ENCODE assay signal across 12 cellular contexts in the genomic region with DNA sequence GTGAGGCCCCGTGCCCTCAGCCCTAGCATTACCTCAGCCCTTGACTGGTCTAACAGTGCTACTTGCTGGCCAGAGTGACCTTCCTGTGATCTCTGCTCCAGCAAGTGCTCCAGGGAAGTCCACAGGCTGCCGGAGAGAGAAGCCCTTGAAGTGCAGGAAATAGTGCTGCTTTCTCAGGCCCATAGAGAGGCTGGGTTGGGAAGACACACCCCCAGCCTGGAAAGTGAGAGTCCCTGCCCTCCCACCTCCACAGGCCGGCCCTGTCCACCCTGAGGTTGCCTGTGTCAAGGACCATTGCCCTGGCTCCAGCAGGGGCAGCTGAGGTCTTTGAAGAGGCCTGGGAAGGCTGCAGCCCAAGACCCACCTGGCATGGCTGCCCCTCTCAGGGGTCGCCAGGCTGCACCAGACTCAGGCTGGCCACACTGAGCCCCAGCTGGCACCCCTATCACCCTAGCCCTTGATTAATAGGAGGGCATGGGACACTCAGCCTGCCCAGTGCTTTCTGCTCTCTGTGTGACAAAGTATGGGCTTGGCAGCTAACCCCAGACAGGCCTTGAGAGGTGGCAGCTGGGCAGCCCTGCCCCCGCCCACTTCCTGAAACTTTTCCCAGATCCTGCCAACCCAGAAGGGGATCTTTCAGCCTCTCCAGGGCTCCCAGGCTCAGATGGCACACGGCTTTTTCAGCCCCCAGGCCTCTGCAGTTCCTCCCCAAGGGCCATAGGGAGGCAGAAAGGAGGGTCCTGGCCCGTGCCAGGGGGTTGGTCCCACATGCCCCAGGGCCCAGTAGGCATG. TPM values are rescaled to one million over a fixed set of nuclear protein-coding genes. Genes with fewer than 3 reads are reported as not detected.
A peak's percentile ranks its signal among the peaks of the same experiment; 100 is the strongest.
DNase-seq lines count a peak whose midpoint lies in the region; ATAC-seq and TF ChIP-seq lines count a peak whose summit lies in the region.
"Had no signal": no experiment of that assay in that cellular context is flagged by ENCODE, and none has a peak within 500 bp of the region (broad histone marks: within the 10 kb centered on the region; RNA-seq: fewer than 3 reads in every experiment).

No MANE protein-coding gene starts in this region.

- H3K4me1 Mint-ChIP-seq in type B pancreatic cell (ENCODE audit: unreplicated experiment): peaks cover 18% of the 10 kb centered on the region

- no peaks in the 10 kb centered on the region for H3K9me3 Mint-ChIP-seq in type B pancreatic cell

- peak overlapping the region; percentile 61 for H3K27ac Mint-ChIP-seq in type B pancreatic cell

- ATAC-seq in HG02571 (IDR thresholded peaks at IDR 0.05; ENCODE audit: unreplicated experiment): no peak

- no peaks in the 10 kb centered on the region for H3K36me3 Mint-ChIP-seq in type B pancreatic cell

- peak overlapping the region; percentile 46 to 62 for H3K4me3 ChIP-seq in duodenal mucosa (ENCODE audit: low read depth in 1 of 2, low read length in 2 of 2)

- no peaks in the 10 kb centered on the region for H3K36me3 ChIP-seq in duodenal mucosa (ENCODE audit: control insufficient read depth in 1 of 2, insufficient read depth in 2 of 2, low read length in 2 of 2)

- H3K9me3 ChIP-seq in duodenal mucosa (ENCODE audit: control insufficient read depth in 1 of 2, low read length in 2 of 2): no peaks in the 10 kb centered on the region

- H3K4me3 Mint-ChIP-seq in type B pancreatic cell: no peak overlapping the region

- H3K27me3 ChIP-seq in duodenal mucosa (ENCODE audit: control insufficient read depth in 1 of 2, insufficient read depth in 2 of 2, low read length in 2 of 2): no peaks in the 10 kb centered on the region

- TF ChIP-seq CTCF in type B pancreatic cell (conservative IDR thresholded peaks at IDR 0.05): no peak

- H3K27me3 Mint-ChIP-seq in type B pancreatic cell: no peaks in the 10 kb centered on the region

- DNase-seq in NCI-H2171 treated with DMSO at 0.1 percent for 48 hours (lab: John Stamatoyannopoulos, UW) (peak; percentile 24), NCI-H2171 (lab: John Stamatoyannopoulos, UW) (no peak), mucosa of gallbladder (ENCODE audit: low spot score) (peak; percentile 67), type B pancreatic cell (ENCODE audit: extremely low spot score, unreplicated experiment) (no peak), G401 (ENCODE audit: low spot score) (no peak), NCI-H1436 treated with DMSO at 0.1 percent for 48 hours (lab: John Stamatoyannopoulos, UW) (no peak)
- DNase-seq: ACHN; activated T-cell treated with anti-CD3 and anti-CD28 coated beads, Interleukin-2, amount 50 U/mL, for 48 hours had no signal

- peak overlapping the region; percentile 55 to 94 for H3K9ac ChIP-seq in duodenal mucosa (ENCODE audit: low read depth in 1 of 2, low read length in 2 of 2)

- peaks cover 77 to 87% of the 10 kb centered on the region in 2 donors for H3K4me1 ChIP-seq in duodenal mucosa (ENCODE audit: control insufficient read depth in 1 of 2, insufficient read depth in 2 of 2, low read length in 2 of 2)

- in situ Hi-C loops in G401 (cut with HindIII; ENCODE audit: low sequenced_read_pairs): no loop called here

- peak overlapping the region; percentile 90 for H3K27ac ChIP-seq in duodenal mucosa (ENCODE audit: low read depth, low read length)

RNA-seq across cellular contexts. Expression of a gene that starts 21.7 kb away (rescaled TPM):
- 106 TPM for total RNA-seq in mucosa of gallbladder
- total RNA-seq in type B pancreatic cell (ENCODE audit: low replicate concordance): 73.5 and 94.4 TPM in 2 replicates
- 91.8 and 119 TPM in 2 replicates for total RNA-seq in G401 (2014; rRNA removed; shearing (Covaris generic))

RNA-seq across cellular contexts. Expression of a gene that starts 24.1 kb away (rescaled TPM):
- total RNA-seq in mucosa of gallbladder (not detected), type B pancreatic cell (ENCODE audit: low replicate concordance) (not detected in 2 replicates)
- total RNA-seq in G401 (2014; rRNA removed; shearing (Covaris generic)): not detected in 2 replicates
- total RNA-seq: renal cortical epithelial cell, subcutaneous adipose tissue had no signal

RNA-seq across cellular contexts. Expression of a gene that starts 28.3 kb away (rescaled TPM):
- total RNA-seq in mucosa of gallbladder (29.1 TPM), type B pancreatic cell (ENCODE audit: low replicate concordance) (5.4 and 8.5 TPM in 2 replicates)
- not detected in 2 replicates for total RNA-seq in G401 (2014; rRNA removed; shearing (Covaris generic))

RNA-seq across cellular contexts. Expression of a gene that starts 43.0 kb away (rescaled TPM):
- total RNA-seq in mucosa of gallbladder (23.2 TPM), type B pancreatic cell (ENCODE audit: low replicate concordance) (10.1 and 11.3 TPM in 2 replicates)
- total RNA-seq in G401 (2014; rRNA removed; shearing (Covaris generic)): 5.8 and 7.0 TPM in 2 replicates

Comparison
In these comparisons a context has a peak if more than half of its experiments do, and no peak if none do; other contexts are left out.
1. DNase-seq: peak in NCI-H2171 treated with DMSO at 0.1 percent for 48 hours (single experiment) and mucosa of gallbladder (single experiment); none in NCI-H2171 (single experiment), type B pancreatic cell (single experiment), G401 (single experiment) and NCI-H1436 treated with DMSO at 0.1 percent for 48 hours (single experiment).